Comparison of ENCODE assay signal across 22 cellular contexts in genomic region chr3:34843479-34843870, GRCh38.
DNase-seq lines count a peak whose midpoint lies in the region; ATAC-seq and TF ChIP-seq lines count a peak whose summit lies in the region.
"Had no signal": no experiment of that assay in that cellular context is flagged by ENCODE, and none has a peak within 500 bp of the region (broad histone marks: within the 10 kb centered on the region; RNA-seq: fewer than 3 reads in every experiment).

No MANE protein-coding gene starts in this region.

- no peak for TF ChIP-seq CTCF in retinal pigment epithelial cell (conservative IDR thresholded peaks at IDR 0.05; ENCODE audit: low read depth, low read length)

- peak; percentile 53 for DNase-seq in NCI-H146 (lab: John Stamatoyannopoulos, UW)
- DNase-seq in astrocyte of the hippocampus (ENCODE audit: low read depth, low spot score): peak; percentile 73
- peak in 23 of 42 donors; percentile 4 to 71 (median 33) for DNase-seq in head of caudate nucleus
- DNase-seq in retinal pigment epithelial cell (ENCODE audit: low read depth): peak; percentile 37
- no peak for DNase-seq in activated CD4-positive, CD25-positive, alpha-beta regulatory T cell treated with anti-CD3 and anti-CD28 coated beads, Interleukin-2, amount 50 U/mL, for 72 hours
- no peak for DNase-seq in stimulated activated CD4-positive, alpha-beta T cell treated with anti-CD3 and anti-CD28 coated beads, Interleukin-4, amount 100 ng/mL, for 24 hours
- DNase-seq: activated CD4-positive, alpha-beta T cell treated with anti-CD3 and anti-CD28 coated beads for 4 hours; activated naive CD8-positive, alpha-beta T cell treated with anti-CD3 and anti-CD28 coated beads, Interleukin-2, amount 10 ng/mL, durations not matched to agents 7 days and 5 days; AML-193; DND-41; effector CD8-positive, alpha-beta T cell; left colon; NCI-H1436; NCI-H524; Right ventricle myocardium superior; stimulated activated CD4-positive, alpha-beta T cell treated with anti-CD3 and anti-CD28 coated beads, Interleukin-12 subunit alpha, Interleukin-12 subunit beta, amount 100 ng/mL, for 4 hours; T-cell; upper lobe of left lung had no signal

- ATAC-seq in GM21576 (IDR thresholded peaks at IDR 0.05; ENCODE audit: unreplicated experiment): no peak
- no peak for ATAC-seq in HG03097 (IDR thresholded peaks at IDR 0.05; ENCODE audit: low FRiP score, unreplicated experiment)
- ATAC-seq: HCT116, left colon, T-cell had no signal

- no peak overlapping the region for H3K4me3 ChIP-seq in retinal pigment epithelial cell (ENCODE audit: low read length)
- H3K4me3 ChIP-seq: esophagus muscularis mucosa, upper lobe of left lung had no signal

- intact Hi-C loops in head of caudate nucleus (cut with DNase I): no loop called here

Comparison
In these comparisons a context has a peak if more than half of its experiments do, and no peak if none do; other contexts are left out.
1. DNase-seq: peak in NCI-H146 (single experiment), astrocyte of the hippocampus (single experiment), head of caudate nucleus (23 of 42) and retinal pigment epithelial cell (single experiment); none in activated CD4-positive, CD25-positive, alpha-beta regulatory T cell treated with anti-CD3 and anti-CD28 coated beads, Interleukin-2, amount 50 U/mL, for 72 hours (single experiment) and stimulated activated CD4-positive, alpha-beta T cell treated with anti-CD3 and anti-CD28 coated beads, Interleukin-4, amount 100 ng/mL, for 24 hours (single experiment).